Comparison of ENCODE assay signal across 17 cellular contexts in the genomic region with DNA sequence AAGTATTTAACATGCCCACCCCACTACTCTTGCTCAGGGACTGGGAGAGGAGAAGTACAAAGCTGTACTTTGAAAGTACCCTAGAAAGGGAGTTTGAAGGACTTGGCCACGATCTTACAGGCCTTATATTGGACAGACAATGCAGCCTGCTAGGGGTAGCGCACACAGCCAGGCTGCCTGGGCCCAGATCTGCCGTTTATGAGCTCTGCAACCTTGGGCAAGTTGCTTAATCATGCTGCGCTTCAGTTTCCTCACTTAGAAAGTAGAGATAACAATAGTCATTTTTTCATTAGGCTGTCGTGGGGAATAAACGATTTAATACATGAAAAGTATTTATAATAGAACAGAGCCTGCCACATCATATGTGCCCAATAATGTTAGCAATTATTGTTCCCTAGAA.
A peak's percentile ranks its signal among the peaks of the same experiment; 100 is the strongest.
DNase-seq lines count a peak whose midpoint lies in the region; ATAC-seq and TF ChIP-seq lines count a peak whose summit lies in the region.
"Had no signal": no experiment of that assay in that cellular context is flagged by ENCODE, and none has a peak within 500 bp of the region (broad histone marks: within the 10 kb centered on the region; RNA-seq: fewer than 3 reads in every experiment).

No MANE protein-coding gene starts in this region.

- H3K4me1 Mint-ChIP-seq in Caco-2 (ENCODE audit: low read depth, unreplicated experiment) (peaks cover 24% of the 10 kb centered on the region), neural progenitor cell (peaks cover 32% of the 10 kb centered on the region)
- peaks cover 7% of the 10 kb centered on the region for H3K4me1 Mint-ChIP-seq in activated T-cell treated with anti-CD3 and anti-CD28 coated beads, Interleukin-2, amount 50 U/mL, for 24 hours (ENCODE audit: low read depth)

- peak overlapping the region; percentile 95 for H3K27ac Mint-ChIP-seq in Caco-2 (ENCODE audit: unreplicated experiment)
- H3K27ac Mint-ChIP-seq in neural progenitor cell = no peak overlapping the region
- no peak overlapping the region for H3K27ac Mint-ChIP-seq in activated T-cell treated with anti-CD3 and anti-CD28 coated beads, Interleukin-2, amount 50 U/mL, for 24 hours

- peak overlapping the region; percentile 80 for H3K27ac ChIP-seq in PC-3 (ENCODE audit: low read length)
- H3K27ac ChIP-seq in neural progenitor cell = peak overlapping the region; percentile 82
- no peak overlapping the region for H3K27ac ChIP-seq in transverse colon
- H3K27ac ChIP-seq: BLaER1 treated with 17β-estradiol and CSF1 and Interleukin-3, amounts not matched to agents 10 nM and 100 nM had no signal

- H3K4me3 Mint-ChIP-seq in Caco-2 (ENCODE audit: unreplicated experiment) (peak overlapping the region; percentile 33), neural progenitor cell (no peak overlapping the region)
- H3K4me3 Mint-ChIP-seq in activated T-cell treated with anti-CD3 and anti-CD28 coated beads, Interleukin-2, amount 50 U/mL, for 24 hours = no peak overlapping the region

- H4K20me1 ChIP-seq in PC-3 (ENCODE audit: low read length) (no peaks in the 10 kb centered on the region), neural progenitor cell (ENCODE audit: low read depth) (no peaks in the 10 kb centered on the region)
- H4K20me1 ChIP-seq: BLaER1 treated with 17β-estradiol and CSF1 and Interleukin-3, amounts not matched to agents 10 nM and 100 nM had no signal

- TF ChIP-seq EP300 in transverse colon (IDR thresholded peaks at IDR 0.05; ENCODE audit: low read depth) = no peak

- H3K4me3 ChIP-seq in Caco-2 (ENCODE audit: low read depth, low read length) (no peak overlapping the region), PC-3 (ENCODE audit: low read length) (no peak overlapping the region), fibroblast of villous mesenchyme (ENCODE audit: low read depth, low read length) (no peak overlapping the region), neural progenitor cell (no peak overlapping the region), transverse colon (no peak overlapping the region)
- H3K4me3 ChIP-seq: BLaER1 treated with 17β-estradiol and CSF1 and Interleukin-3, amounts not matched to agents 10 nM and 100 nM had no signal

- CTCF ChIA-PET in Caco-2 (lab: Charles Lee) (interaction anchor here (0.7 to 1.8 kb wide), 3 partner anchors 39 to 275 kb away, joined by 3 to 5 read pairs (median 5); partner anchors contain the start of gene TGFBR3), PC-3 (lab: Charles Lee) (interaction anchor here (0.6 kb wide), 1 partner anchor 61 kb away, joined by 4 read pairs; no protein-coding TSS in a partner anchor)

- H2AFZ ChIP-seq in PC-3 (ENCODE audit: low read length) = 0 out of 2 replicates have a peak overlapping the region, but pooled peaks have one; percentile 3
- H2AFZ ChIP-seq in neural progenitor cell (replicated peaks) = no peak overlapping the region

- POLR2A ChIA-PET in Caco-2 (lab: Charles Lee) (interaction anchor here (0.9 to 1.2 kb wide), 3 partner anchors 51 to 151 kb away, joined by 4 to 6 read pairs (median 5); no protein-coding TSS in a partner anchor), PC-3 (lab: Charles Lee; ENCODE audit: unreplicated experiment) (interaction anchor here (0.6 kb wide), 1 partner anchor 45 kb away, joined by 5 read pairs; no protein-coding TSS in a partner anchor)

- ATAC-seq in PC-3 (no peak), HG03469 (IDR thresholded peaks at IDR 0.05; ENCODE audit: unreplicated experiment) (no peak)

- no peaks in the 10 kb centered on the region for H3K27me3 ChIP-seq in Caco-2 (replicated peaks; ENCODE audit: control insufficient read depth, insufficient read depth, low read length)
- H3K27me3 ChIP-seq in PC-3 (ENCODE audit: low read length) = no peaks in the 10 kb centered on the region
- no peaks in the 10 kb centered on the region for H3K27me3 ChIP-seq in neural progenitor cell
- no peaks in the 10 kb centered on the region for H3K27me3 ChIP-seq in transverse colon
- H3K27me3 ChIP-seq: BLaER1 treated with 17β-estradiol and CSF1 and Interleukin-3, amounts not matched to agents 10 nM and 100 nM had no signal

- H3K27me3 Mint-ChIP-seq in Caco-2 (ENCODE audit: insufficient read depth, unreplicated experiment) (no peaks in the 10 kb centered on the region), neural progenitor cell (ENCODE audit: insufficient read depth, low read depth) (peaks cover 12% of the 10 kb centered on the region)
- no peaks in the 10 kb centered on the region for H3K27me3 Mint-ChIP-seq in activated T-cell treated with anti-CD3 and anti-CD28 coated beads, Interleukin-2, amount 50 U/mL, for 24 hours

- no peaks in the 10 kb centered on the region for H3F3A ChIP-seq in PC-3 (ENCODE audit: low read length, unreplicated experiment)
- H3F3A ChIP-seq in neural progenitor cell (ENCODE audit: low read depth) = peaks cover 23% of the 10 kb centered on the region

- BruUV-seq in Caco-2 (replicated peaks; lab: Mats Ljungman, UMichigan) = no TSS peak
- TSS peak; percentile 26 for BruUV-seq in PC-3 (replicated peaks; lab: Mats Ljungman, UMichigan)

- H3K4me2 ChIP-seq in PC-3 (ENCODE audit: low read length) = no peak overlapping the region
- H3K4me2 ChIP-seq in neural progenitor cell = peak overlapping the region; percentile 70

- TF ChIP-seq CTCF in Caco-2 (IDR thresholded peaks at IDR 0.05; ENCODE audit: insufficient read depth in 1 of 2, low read depth in 1 of 2, low read length in 1 of 2, severe bottlenecking in 1 of 2, unreplicated experiment in 1 of 2) (no peak), PC-3 (conservative IDR thresholded peaks at IDR 0.05; ENCODE audit: low read depth, low read length) (no peak), fibroblast of villous mesenchyme (IDR thresholded peaks at IDR 0.05; ENCODE audit: insufficient read depth, low read depth, low read length) (no peak), neural progenitor cell (IDR thresholded peaks at IDR 0.05) (no peak), transverse colon (IDR thresholded peaks at IDR 0.05) (no peak)

- in situ Hi-C loops in transverse colon (cut with MboI; ENCODE audit: low pct_ligation_motif_present in 1 of 4, low pct_unique_long_range_greater_than_20kb in 1 of 4, low sequenced_read_pairs in 3 of 4) = no loop called here

- H3K9me3 Mint-ChIP-seq in Caco-2 (ENCODE audit: unreplicated experiment) (no peaks in the 10 kb centered on the region), neural progenitor cell (peaks cover 2% of the 10 kb centered on the region)
- no peaks in the 10 kb centered on the region for H3K9me3 Mint-ChIP-seq in activated T-cell treated with anti-CD3 and anti-CD28 coated beads, Interleukin-2, amount 50 U/mL, for 24 hours

- no peak for DNase-seq in Caco-2
- no peak for DNase-seq in PC-3
- DNase-seq in fibroblast of villous mesenchyme (ENCODE audit: low read depth) = peak; percentile 62
- no peak for DNase-seq in neural progenitor cell (ENCODE audit: low spot score)
- DNase-seq in activated T-cell treated with anti-CD3 and anti-CD28 coated beads, Interleukin-2, amount 50 U/mL, for 24 hours = no peak
- DNase-seq in transverse colon = no peak
- no peak for DNase-seq in cerebellum (ENCODE audit: low spot score)
- DNase-seq: DMS79 treated with DMSO at 0.1 percent for 48 hours; NCI-H1092 treated with DMSO at 0.1 percent for 48 hours; NCI-H146; NCI-H2081; NCI-H2171 treated with DMSO at 0.1 percent for 48 hours; NCI-H446; NK-92 treated with Interleukin-12 subunit alpha and Interleukin-12 subunit beta, amount 100 ng/mL, for 24 hours; Right ventricle myocardium superior had no signal

- no peak overlapping the region for H3K9ac ChIP-seq in PC-3 (ENCODE audit: low read length)
- no peak overlapping the region for H3K9ac ChIP-seq in neural progenitor cell
- H3K9ac ChIP-seq: BLaER1 treated with 17β-estradiol and CSF1 and Interleukin-3, amounts not matched to agents 10 nM and 100 nM had no signal

- H3K36me3 Mint-ChIP-seq in Caco-2 (ENCODE audit: insufficient read depth, unreplicated experiment) = no peaks in the 10 kb centered on the region
- H3K36me3 Mint-ChIP-seq in neural progenitor cell = no peaks in the 10 kb centered on the region
- H3K36me3 Mint-ChIP-seq in activated T-cell treated with anti-CD3 and anti-CD28 coated beads, Interleukin-2, amount 50 U/mL, for 24 hours (ENCODE audit: low read depth) = no peaks in the 10 kb centered on the region

- H3K36me3 ChIP-seq in Caco-2 (ENCODE audit: control insufficient read depth, insufficient read depth, low read length) (no peaks in the 10 kb centered on the region), PC-3 (ENCODE audit: low read depth, low read length) (no peaks in the 10 kb centered on the region), neural progenitor cell (no peaks in the 10 kb centered on the region), transverse colon (no peaks in the 10 kb centered on the region)
- H3K36me3 ChIP-seq: BLaER1 treated with 17β-estradiol and CSF1 and Interleukin-3, amounts not matched to agents 10 nM and 100 nM had no signal

- WGBS in transverse colon (ENCODE audit: low coverage in 1 of 2), 2 donors = 86 to 87% methylated on average over 5 to 6 of the region's 6 CpGs

- H3K9me2 ChIP-seq in PC-3 (replicated peaks; ENCODE audit: low read length) = no peaks in the 10 kb centered on the region

- H3K4me1 ChIP-seq in Caco-2 (peaks cover 45% of the 10 kb centered on the region), PC-3 (ENCODE audit: insufficient read depth, low read length) (peaks cover 55% of the 10 kb centered on the region), neural progenitor cell (peaks cover 34% of the 10 kb centered on the region), transverse colon (peaks cover 0 to 5% (median 2%) of the 10 kb centered on the region in 4 donors)

- H3K9me3 ChIP-seq in Caco-2 = no peaks in the 10 kb centered on the region
- H3K9me3 ChIP-seq in PC-3 (ENCODE audit: low read length) = no peaks in the 10 kb centered on the region
- no peaks in the 10 kb centered on the region for H3K9me3 ChIP-seq in neural progenitor cell (ENCODE audit: low read depth)
- H3K9me3 ChIP-seq in transverse colon = no peaks in the 10 kb centered on the region

- no peaks in the 10 kb centered on the region for H3K79me2 ChIP-seq in PC-3 (ENCODE audit: low read length)
- H3K79me2 ChIP-seq in neural progenitor cell (ENCODE audit: low read depth) = no peaks in the 10 kb centered on the region

- intact Hi-C loops in Caco-2 (cut with micrococcal nuclease; ENCODE audit: unreplicated experiment) = loop anchor here (1.0 to 10.0 kb wide), 8 partner anchors 51 to 274 kb away; partner anchors contain the start of gene TGFBR3
- intact Hi-C loops in PC-3 (cut with micrococcal nuclease) = loop anchor here (2.0 to 5.0 kb wide), 4 partner anchors 44 to 276 kb away; partner anchors contain the start of gene TGFBR3
- intact Hi-C loops in transverse colon (cut with DNase I; ENCODE audit: low total_unique reads) = no loop called here

- no peak for TF ChIP-seq POLR2A in transverse colon (IDR thresholded peaks at IDR 0.05)

Comparison
In these comparisons a context has a peak if more than half of its experiments do, and no peak if none do; other contexts are left out.
1. H3K27ac ChIP-seq: peak in PC-3 (single experiment) and neural progenitor cell (single experiment); none in transverse colon (0 of 4).